22 cellular contexts compared by ENCODE assay signal in the genomic region with DNA sequence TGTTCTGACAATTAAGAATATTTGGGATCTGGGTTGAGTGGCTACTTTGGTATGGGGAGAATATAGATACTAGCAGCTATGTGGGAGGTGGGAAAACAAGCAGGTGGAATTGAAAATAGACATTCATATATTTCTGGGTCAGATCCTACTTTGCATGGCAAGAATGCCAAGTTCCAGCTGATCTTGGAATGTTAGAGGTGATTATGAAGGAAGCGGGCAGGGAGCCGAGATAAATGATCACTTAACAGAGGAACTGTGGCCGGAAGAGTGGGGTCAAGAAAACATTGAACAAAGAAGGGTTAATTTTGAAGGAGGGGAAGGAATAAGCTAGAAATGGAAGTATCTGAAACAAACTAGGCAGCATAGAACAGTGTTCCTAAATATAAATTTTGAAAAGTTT.
"Had no signal": no experiment of that assay in that cellular context is flagged by ENCODE, and none has a peak within 500 bp of the region (broad histone marks: within the 10 kb centered on the region; RNA-seq: fewer than 3 reads in every experiment).

No MANE protein-coding gene starts in this region.

- H3K36me3 Mint-ChIP-seq: stimulated activated memory B cell treated with anti-CD40 and anti-IgM and Interleukin-4, amounts not matched to agents 10 μg/mL and 1 μg/mL and 100 μg/mL, for 72 hours had no signal

- H3K27me3 ChIP-seq: foreskin keratinocyte, hepatocyte, spleen, tibial nerve, upper lobe of right lung, vagina had no signal

- H2AFZ ChIP-seq: hepatocyte, parathyroid adenoma had no signal

- H3K36me3 ChIP-seq: prostate gland, spleen, tibial nerve, upper lobe of right lung, vagina had no signal

- H3K4me2 ChIP-seq: hepatocyte had no signal

- H3K4me3 Mint-ChIP-seq: effector memory CD8-positive, alpha-beta T cell; nephron; stimulated activated memory B cell treated with anti-CD40 and anti-IgM and Interleukin-4, amounts not matched to agents 10 μg/mL and 1 μg/mL and 100 μg/mL, for 72 hours; stimulated activated naive CD8-positive, alpha-beta T cell treated with anti-CD3 and anti-CD28 coated beads, Interleukin-15, Interleukin-2, amounts not matched to agents 100 ng/mL and 50 ng/mL, for 24 hours had no signal

- H3K27ac ChIP-seq: foreskin keratinocyte, hepatocyte, parathyroid adenoma, prostate gland, spleen, tibial nerve, upper lobe of right lung, vagina had no signal

- H3K4me1 ChIP-seq: foreskin keratinocyte, prostate gland had no signal

- H3K27ac Mint-ChIP-seq: effector memory CD8-positive, alpha-beta T cell; nephron; stimulated activated memory B cell treated with anti-CD40 and anti-IgM and Interleukin-4, amounts not matched to agents 10 μg/mL and 1 μg/mL and 100 μg/mL, for 72 hours; stimulated activated naive CD8-positive, alpha-beta T cell treated with anti-CD3 and anti-CD28 coated beads, Interleukin-15, Interleukin-2, amounts not matched to agents 100 ng/mL and 50 ng/mL, for 24 hours had no signal

- H3K27me3 Mint-ChIP-seq: effector memory CD8-positive, alpha-beta T cell had no signal

- H3K9me3 Mint-ChIP-seq: effector memory CD8-positive, alpha-beta T cell; nephron; stimulated activated memory B cell treated with anti-CD40 and anti-IgM and Interleukin-4, amounts not matched to agents 10 μg/mL and 1 μg/mL and 100 μg/mL, for 72 hours; stimulated activated naive CD8-positive, alpha-beta T cell treated with anti-CD3 and anti-CD28 coated beads, Interleukin-15, Interleukin-2, amounts not matched to agents 100 ng/mL and 50 ng/mL, for 24 hours had no signal

- H3K4me3 ChIP-seq: hepatocyte, mucosa of descending colon, prostate gland, spleen, tibial nerve, upper lobe of right lung, vagina had no signal

- H3K4me1 Mint-ChIP-seq: stimulated activated memory B cell treated with anti-CD40 and anti-IgM and Interleukin-4, amounts not matched to agents 10 μg/mL and 1 μg/mL and 100 μg/mL, for 72 hours had no signal

- ATAC-seq: effector memory CD8-positive, alpha-beta T cell; foreskin keratinocyte; mucosa of descending colon; sciatic nerve; stimulated activated memory B cell treated with anti-CD40 and anti-IgM and Interleukin-4, amounts not matched to agents 10 μg/mL and 1 μg/mL and 100 μg/mL, for 72 hours; upper lobe of right lung had no signal

- H3K9me3 ChIP-seq: mucosa of descending colon, prostate gland, spleen, tibial nerve, upper lobe of right lung, vagina had no signal

- H3K79me2 ChIP-seq: hepatocyte had no signal

- H3K9ac ChIP-seq: parathyroid adenoma had no signal

- DNase-seq: cortex of kidney; effector memory CD8-positive, alpha-beta T cell; foreskin keratinocyte; head of caudate nucleus; mammary epithelial cell; mucosa of descending colon; occipital lobe; retina; spleen; stimulated activated CD4-positive, alpha-beta T cell treated with anti-CD3 and anti-CD28 coated beads, Interleukin-15, amount 100 ng/mL, for 24 hours; stimulated activated CD4-positive, alpha-beta T cell treated with anti-CD3 and anti-CD28 coated beads, Interleukin-1b, Interleukin-23, amount 100 ng/mL, for 48 hours; stimulated activated CD4-positive, alpha-beta T cell treated with anti-CD3 and anti-CD28 coated beads, Interleukin-4, amount 100 ng/mL, for 24 hours; upper lobe of right lung had no signal
